22 cellular contexts compared by ENCODE assay signal in the genomic region with DNA sequence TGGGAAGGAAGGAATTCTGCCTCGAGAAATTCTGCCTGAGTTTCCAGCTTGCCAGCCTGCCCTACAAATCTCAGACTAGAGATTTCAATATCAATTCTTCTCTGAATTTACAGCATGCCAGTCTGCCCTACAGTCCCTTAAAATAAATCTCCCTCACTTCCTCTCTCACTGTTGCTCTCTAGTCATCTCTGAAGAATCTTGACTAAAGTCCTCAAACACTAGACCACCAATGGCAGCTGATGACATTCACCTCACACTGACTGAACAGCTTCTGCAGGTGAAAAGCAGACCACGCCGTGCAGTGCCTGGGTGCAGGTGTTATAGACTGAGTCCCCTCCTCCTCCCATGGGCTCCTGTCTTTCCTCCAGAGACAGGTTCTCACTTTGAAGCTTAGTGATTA. TPM values are rescaled to one million over a fixed set of nuclear protein-coding genes. Genes with fewer than 3 reads are reported as not detected.
DNase-seq lines count a peak whose midpoint lies in the region; ATAC-seq and TF ChIP-seq lines count a peak whose summit lies in the region.
"Had no signal": no experiment of that assay in that cellular context is flagged by ENCODE, and none has a peak within 500 bp of the region (broad histone marks: within the 10 kb centered on the region; RNA-seq: fewer than 3 reads in every experiment).

No MANE protein-coding gene starts in this region.

- WGBS in esophagus, 2 donors, result 88 to 92% methylated on average over 3 of the region's 3 CpGs
- WGBS in psoas muscle, 3 donors, result 90 to 92% (median 90%) methylated on average over 3 of the region's 3 CpGs
- 46 to 57% methylated on average over 3 of the region's 3 CpGs for WGBS in aorta, 2 donors
- WGBS in prostate gland, result 80% methylated on average over 3 of the region's 3 CpGs

- H3K9me3 ChIP-seq in OCI-LY3 (ENCODE audit: insufficient read depth, low read length) (peaks cover 20% of the 10 kb centered on the region; the same call in 1 of the 2 replicates), esophagus (ENCODE audit: control insufficient read depth in 2 of 2, insufficient read depth in 1 of 2, low read depth in 1 of 2, low read length in 1 of 2) (no peaks in the 10 kb centered on the region), psoas muscle (peaks cover 3% of the 10 kb centered on the region), aorta (ENCODE audit: control insufficient read depth, low read length) (no peaks in the 10 kb centered on the region), prostate gland (no peaks in the 10 kb centered on the region)
- H3K9me3 ChIP-seq: BE2C, Peyer's patch had no signal

- no peak for TF ChIP-seq CTCF in OCI-LY3 (IDR thresholded peaks at IDR 0.05; ENCODE audit: low read depth, low read length)
- TF ChIP-seq CTCF in psoas muscle (IDR thresholded peaks at IDR 0.05), result no peak
- no peak for TF ChIP-seq CTCF in prostate gland (IDR thresholded peaks at IDR 0.05)

- H3K36me3 ChIP-seq in OCI-LY3 (replicated peaks; ENCODE audit: low read depth, low read length) (peaks cover 4% of the 10 kb centered on the region), esophagus (ENCODE audit: control insufficient read depth in 2 of 2, insufficient read depth in 2 of 2, low read length in 1 of 2) (no peaks in the 10 kb centered on the region), psoas muscle (ENCODE audit: insufficient read depth in 1 of 2, low read depth in 1 of 2) (no peaks in the 10 kb centered on the region), aorta (ENCODE audit: control insufficient read depth in 1 of 2, insufficient read depth in 2 of 2, low read length in 1 of 2) (no peaks in the 10 kb centered on the region), prostate gland (no peaks in the 10 kb centered on the region)
- H3K36me3 ChIP-seq: BE2C, Peyer's patch had no signal

- H3K27ac ChIP-seq in OCI-LY3 (ENCODE audit: low read length) (peak overlapping the region; percentile 63), esophagus (ENCODE audit: low read depth in 2 of 2, low read length in 1 of 2) (peak overlapping the region; percentile 25 to 58), psoas muscle (peak overlapping the region; percentile 95), aorta (ENCODE audit: low read depth in 1 of 2, low read length in 2 of 2) (peak overlapping the region; percentile 29 to 52), prostate gland (no peak overlapping the region)
- H3K27ac ChIP-seq: Peyer's patch, SK-N-MC had no signal

- ATAC-seq in psoas muscle, result no peak
- no peak for ATAC-seq in aorta (ENCODE audit: low FRiP score)
- ATAC-seq: CD8-positive, alpha-beta T cell had no signal

- intact Hi-C loops in psoas muscle (cut with DNase I), result no loop called here
- intact Hi-C loops in aorta (cut with DNase I), result no loop called here
- intact Hi-C loops in prostate gland (cut with DNase I), result no loop called here

- TF ChIP-seq POLR2A in prostate gland (IDR thresholded peaks at IDR 0.05), result no peak

- no peaks in the 10 kb centered on the region for H3K79me2 ChIP-seq in OCI-LY3 (ENCODE audit: low read length)

- H3K4me1 ChIP-seq in OCI-LY3 (ENCODE audit: low read length) (peaks cover 29% of the 10 kb centered on the region), esophagus (ENCODE audit: control insufficient read depth in 2 of 2, insufficient read depth in 2 of 2, low read length in 1 of 2) (peaks cover 5 to 10% of the 10 kb centered on the region in 2 donors), psoas muscle (peaks cover 55% of the 10 kb centered on the region), aorta (ENCODE audit: control insufficient read depth in 1 of 2, insufficient read depth in 2 of 2, low read length in 2 of 2) (peaks cover 6 to 17% of the 10 kb centered on the region in 2 donors), prostate gland (replicated peaks) (peaks cover 3% of the 10 kb centered on the region)

- no peak for DNase-seq in psoas muscle
- no peak for DNase-seq in aorta
- no peak for DNase-seq in stimulated activated CD4-positive, alpha-beta T cell treated with anti-CD3 and anti-CD28 coated beads, Interleukin-12 subunit alpha, Interleukin-12 subunit beta, amount 100 ng/mL, for 4 hours
- DNase-seq in prostate gland (ENCODE audit: low spot score), result no peak
- no peak for DNase-seq in NCI-H1436 treated with DMSO at 0.1 percent for 48 hours (lab: John Stamatoyannopoulos, UW)
- DNase-seq: BE2C; CD8-positive, alpha-beta T cell; DND-41; GDM1; Kasumi-1; MM.1S; NCI-H1092 treated with DMSO at 0.1 percent for 48 hours; NCI-H1694; NCI-H226; NCI-H524 treated with DMSO at 0.1 percent for 48 hours; Peyer's patch; Right ventricle myocardium superior had no signal

- H3K4me3 ChIP-seq in OCI-LY3 (ENCODE audit: low read length), result peak overlapping the region; percentile 31; the same call in 1 of the 2 replicates
- H3K4me3 ChIP-seq in esophagus (ENCODE audit: low read depth in 1 of 2, low read length in 2 of 2), result no peak overlapping the region
- H3K4me3 ChIP-seq in psoas muscle, result no peak overlapping the region
- H3K4me3 ChIP-seq in aorta (ENCODE audit: low read length in 2 of 2), result no peak overlapping the region
- H3K4me3 ChIP-seq in prostate gland, result no peak overlapping the region
- H3K4me3 ChIP-seq: Peyer's patch, SK-N-MC had no signal

- no peaks in the 10 kb centered on the region for H3K27me3 ChIP-seq in OCI-LY3 (ENCODE audit: low read depth, low read length)
- H3K27me3 ChIP-seq in esophagus (ENCODE audit: control insufficient read depth in 1 of 2, insufficient read depth in 2 of 2, low read length in 2 of 2), result no peaks in the 10 kb centered on the region
- no peaks in the 10 kb centered on the region for H3K27me3 ChIP-seq in psoas muscle (ENCODE audit: insufficient read depth in 3 of 3, low read length in 2 of 3)
- H3K27me3 ChIP-seq in aorta (ENCODE audit: control insufficient read depth in 1 of 2, insufficient read depth in 2 of 2, low read length in 1 of 2), result no peaks in the 10 kb centered on the region
- no peaks in the 10 kb centered on the region for H3K27me3 ChIP-seq in prostate gland (replicated peaks; ENCODE audit: insufficient read depth)
- H3K27me3 ChIP-seq: BE2C, Peyer's patch had no signal

- H3K4me2 ChIP-seq in OCI-LY3 (ENCODE audit: low read length), result peak overlapping the region; percentile 54

- peak overlapping the region; percentile 36; the same call in 1 of the 2 replicates for H2AFZ ChIP-seq in OCI-LY3 (ENCODE audit: low read depth, low read length)

- no peaks in the 10 kb centered on the region for H4K20me1 ChIP-seq in OCI-LY3 (ENCODE audit: insufficient read depth, low read length)

- peak overlapping the region; percentile 15; the same call in 1 of the 2 replicates for H3K9ac ChIP-seq in OCI-LY3 (ENCODE audit: low read length)

RNA-seq across cellular contexts. Expression of gene PPP1R3C, which starts 30.4 kb away (rescaled TPM):
- polyA plus RNA-seq in esophagus (10 to 100 TPM; 50.0 to 59.4 TPM), psoas muscle (100 to 1,000 TPM in 1 of 3 donors, 10 to 100 TPM in 2; 38.5 to 111 (median 59.1) TPM), aorta (100 to 1,000 TPM in 1 of 2 donors, 10 to 100 TPM in 1; 69.2 to 288 TPM)
- total RNA-seq in psoas muscle (100 to 1,000 TPM in 3 of 4 donors, 10 to 100 TPM in 1; 89.6 to 359 (median 280) TPM), aorta (100 to 1,000 TPM in 1 of 2 donors, 10 to 100 TPM in 1; 94.6 to 152 TPM), prostate gland (10 to 100 TPM; 10.6 to 20.5 TPM)
- total RNA-seq: CD8-positive, alpha-beta T cell; HT-29 had no signal
- polyA plus RNA-seq: IgD-negative memory B cell had no signal

Comparison
In these comparisons a context has a peak if more than half of its experiments do, and no peak if none do; other contexts are left out.
1. H3K27ac ChIP-seq: peak in OCI-LY3 (single experiment), esophagus (2 of 2), psoas muscle (single experiment) and aorta (2 of 2); none in prostate gland (0 of 2).
2. RNA of gene PPP1R3C, which starts 30.4 kb away (total RNA-seq): 89.6 to 359 TPM in psoas muscle and 94.6 to 152 TPM in aorta; 10.6 to 20.5 TPM in prostate gland; every median in the first group is over 4 times any median in the second.